In the genomic region with DNA sequence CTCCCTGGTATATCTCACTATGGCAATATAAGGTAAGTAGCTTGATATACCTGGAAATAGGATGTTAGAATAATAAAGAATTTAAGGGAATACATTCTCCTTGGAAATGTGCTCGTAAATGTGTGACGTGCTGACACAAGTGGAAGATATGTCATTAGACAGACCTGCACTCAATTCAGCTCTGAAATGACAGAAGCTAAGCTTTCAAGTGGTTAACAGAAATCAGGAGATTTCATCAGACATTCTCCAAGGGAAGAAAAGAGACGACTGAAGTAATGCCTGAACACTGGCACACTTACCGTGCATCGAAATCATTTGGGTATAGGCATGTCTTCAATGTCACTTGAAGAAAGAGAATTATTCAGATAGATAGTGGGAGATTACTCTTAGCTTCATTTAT, we compare ENCODE assay signal across 35 cellular contexts.
"Had no signal": no experiment of that assay in that cellular context is flagged by ENCODE, and none has a peak within 500 bp of the region (broad histone marks: within the 10 kb centered on the region; RNA-seq: fewer than 3 reads in every experiment).

No MANE protein-coding gene starts in this region.

- H3K4me2 ChIP-seq: KMS-11 had no signal

- H3K4me3 ChIP-seq: MG63 had no signal

- H3K27me3 ChIP-seq: MG63 had no signal

- H3K9me3 ChIP-seq: MG63 had no signal

- H3K27ac ChIP-seq: KMS-11 had no signal

- H3K9ac ChIP-seq: KMS-11 had no signal

- H3K36me3 ChIP-seq: MG63 had no signal

- DNase-seq: Karpas-422, Kasumi-1, MG63, MM.1S, MV-4-11, NCI-H1048, NCI-H1092, NCI-H1092 treated with DMSO at 0.1 percent for 48 hours, NCI-H1105, NCI-H1105 treated with DMSO at 0.1 percent for 48 hours, NCI-H1417, NCI-H1417 treated with DMSO at 0.1 percent for 48 hours, NCI-H1436, NCI-H1436 treated with DMSO at 0.1 percent for 48 hours, NCI-H146, NCI-H1694, NCI-H1694 treated with DMSO at 0.1 percent for 48 hours, NCI-H187, NCI-H187 treated with DMSO at 0.1 percent for 48 hours, NCI-H1930, NCI-H2029, NCI-H2029 treated with DMSO at 0.1 percent for 48 hours, NCI-H2081, NCI-H2081 treated with DMSO at 0.1 percent for 48 hours, NCI-H2107, NCI-H2171, NCI-H2227 treated with DMSO at 0.1 percent for 48 hours, NCI-H226, NCI-H345, NCI-H446, NCI-H446 treated with DMSO at 0.1 percent for 48 hours, NCI-H510A, NCI-H510A treated with DMSO at 0.1 percent for 48 hours, NCI-H524 treated with DMSO at 0.1 percent for 48 hours had no signal
